ENCODE assay signal across 15 cellular contexts in the genomic region with DNA sequence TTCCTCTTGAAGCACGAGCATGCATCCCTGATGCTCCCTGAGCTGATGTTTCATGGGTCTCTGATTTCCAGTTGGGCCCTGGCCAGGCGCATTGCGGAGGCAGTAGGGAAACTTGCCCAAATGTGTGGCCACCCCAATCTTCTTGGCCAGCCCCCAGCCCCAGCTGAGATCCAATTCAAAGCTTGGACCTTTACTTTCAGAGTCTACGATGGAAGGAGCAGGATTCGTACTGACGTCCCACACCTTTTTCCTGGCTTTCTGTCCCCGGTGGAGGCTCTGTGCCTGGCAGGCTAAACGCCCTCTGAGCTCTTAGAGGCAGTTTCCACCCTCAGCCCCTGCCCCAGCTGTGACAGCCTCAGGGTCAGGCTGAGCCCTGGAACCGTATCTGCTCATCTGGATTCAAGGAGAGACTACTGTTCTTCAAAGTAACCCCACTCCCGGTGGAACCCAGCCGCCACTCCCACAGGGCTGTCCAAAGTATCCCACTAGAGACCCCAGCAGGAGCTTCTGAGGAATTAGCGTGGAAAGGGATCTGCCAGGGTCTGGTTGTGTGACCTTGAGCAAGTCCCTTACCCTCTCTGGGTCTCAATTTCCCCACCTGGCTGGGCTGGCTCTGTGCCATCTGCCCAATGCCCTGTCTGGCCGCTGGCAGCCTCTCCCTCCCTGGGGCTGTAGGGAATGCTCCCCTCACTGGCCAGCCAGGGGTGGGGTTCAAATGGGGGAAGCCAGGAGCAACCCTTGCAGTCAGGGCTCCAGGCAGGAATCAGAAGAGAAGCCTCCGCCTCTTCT. TPM values are rescaled to one million over a fixed set of nuclear protein-coding genes. Genes with fewer than 3 reads are reported as not detected.
DNase-seq lines count a peak whose midpoint lies in the region; ATAC-seq, FAIRE-seq and TF ChIP-seq lines count a peak whose summit lies in the region.
"Had no signal": no experiment of that assay in that cellular context is flagged by ENCODE, and none has a peak within 500 bp of the region (broad histone marks: within the 10 kb centered on the region; RNA-seq: fewer than 3 reads in every experiment).

No MANE protein-coding gene starts in this region.

- FAIRE-seq in bronchial epithelial cell (lab: Jason Lieb, UNC) = no peak
- FAIRE-seq: GM18507 had no signal

- no peak overlapping the region for H3K27ac Mint-ChIP-seq in T-helper 2 cell treated with Interferon-gamma antibody and Interleukin-4, amounts not matched to agents 5 μg/mL and 100 μg/mL, for 36 hours
- H3K27ac Mint-ChIP-seq in activated CD4-positive, alpha-beta memory T cell treated with anti-CD3 and anti-CD28 coated beads for 36 hours = no peak overlapping the region

- no peak for ATAC-seq in HG03108 (IDR thresholded peaks at IDR 0.05; ENCODE audit: unreplicated experiment)

- intact Hi-C loops in lower leg skin (cut with DNase I; ENCODE audit: low total_unique reads) = loop anchor here (10.0 kb wide), 2 partner anchors 179 to 649 kb away; a partner anchor contains a TSS
- intact Hi-C loops in vagina (cut with DNase I) = loop anchor here (2.0 kb wide), 2 partner anchors 45 to 179 kb away; no protein-coding TSS in a partner anchor
- intact Hi-C loops in activated CD4-positive, alpha-beta memory T cell treated with anti-CD3 and anti-CD28 coated beads for 36 hours (cut with micrococcal nuclease) = no loop called here

- peaks cover 50% of the 10 kb centered on the region for H3K4me1 Mint-ChIP-seq in T-helper 2 cell treated with Interferon-gamma antibody and Interleukin-4, amounts not matched to agents 5 μg/mL and 100 μg/mL, for 36 hours (ENCODE audit: low read depth)
- H3K4me1 Mint-ChIP-seq in activated CD4-positive, alpha-beta memory T cell treated with anti-CD3 and anti-CD28 coated beads for 36 hours (ENCODE audit: low read depth) = peaks cover 9% of the 10 kb centered on the region

- H3K9me3 Mint-ChIP-seq in T-helper 2 cell treated with Interferon-gamma antibody and Interleukin-4, amounts not matched to agents 5 μg/mL and 100 μg/mL, for 36 hours = peaks cover 3% of the 10 kb centered on the region
- peaks cover 2% of the 10 kb centered on the region for H3K9me3 Mint-ChIP-seq in activated CD4-positive, alpha-beta memory T cell treated with anti-CD3 and anti-CD28 coated beads for 36 hours

- H3K36me3 Mint-ChIP-seq in T-helper 2 cell treated with Interferon-gamma antibody and Interleukin-4, amounts not matched to agents 5 μg/mL and 100 μg/mL, for 36 hours (ENCODE audit: low read depth) = peaks cover 3% of the 10 kb centered on the region
- H3K36me3 Mint-ChIP-seq in activated CD4-positive, alpha-beta memory T cell treated with anti-CD3 and anti-CD28 coated beads for 36 hours = no peaks in the 10 kb centered on the region

- H3K36me3 ChIP-seq in bronchial epithelial cell (ENCODE audit: control insufficient read depth, insufficient read depth, low read length) = no peaks in the 10 kb centered on the region
- H3K36me3 ChIP-seq in vagina = no peaks in the 10 kb centered on the region
- H3K36me3 ChIP-seq: thoracic aorta had no signal

- H3K27ac ChIP-seq in vagina = peak overlapping the region; percentile 42
- H3K27ac ChIP-seq: epithelial cell of prostate, thoracic aorta had no signal

- CTCF ChIA-PET in activated CD4-positive, alpha-beta memory T cell treated with anti-CD3 and anti-CD28 coated beads for 36 hours (lab: Charles Lee) = interaction anchor here (1.1 to 4.0 kb wide), 3 partner anchors 175 to 649 kb away, joined by 3 to 77 read pairs (median 11); no protein-coding TSS in a partner anchor

- H3K27me3 Mint-ChIP-seq in T-helper 2 cell treated with Interferon-gamma antibody and Interleukin-4, amounts not matched to agents 5 μg/mL and 100 μg/mL, for 36 hours (ENCODE audit: low read depth) = peaks cover 36% of the 10 kb centered on the region
- peaks cover 23% of the 10 kb centered on the region for H3K27me3 Mint-ChIP-seq in activated CD4-positive, alpha-beta memory T cell treated with anti-CD3 and anti-CD28 coated beads for 36 hours

- H3K4me1 ChIP-seq in vagina = peaks cover 45% of the 10 kb centered on the region

- POLR2A ChIA-PET in activated CD4-positive, alpha-beta memory T cell treated with anti-CD3 and anti-CD28 coated beads for 36 hours (lab: Charles Lee) = no interaction called here

- no peak overlapping the region for H3K4me3 ChIP-seq in bronchial epithelial cell (ENCODE audit: low read depth, low read length)
- H3K4me3 ChIP-seq in lower leg skin (ENCODE audit: low read depth, poor library complexity, severe bottlenecking) = no peak overlapping the region
- no peak overlapping the region for H3K4me3 ChIP-seq in vagina
- H3K4me3 ChIP-seq: thoracic aorta had no signal

- 27 to 50% methylated on average over 12 to 14 of the region's 14 CpGs for WGBS in lower leg skin, 2 donors

- DNase-seq in T-helper 2 cell treated with Interferon-gamma antibody and Interleukin-4, amounts not matched to agents 5 μg/mL and 100 μg/mL, for 36 hours (ENCODE audit: low spot score) = no peak
- no peak for DNase-seq in T-helper 2 cell
- DNase-seq in bronchial epithelial cell (ENCODE audit: low read depth) = no peak
- peak; percentile 66 to 96 for DNase-seq in lower leg skin (ENCODE audit: low spot score in 2 of 2)
- no peak for DNase-seq in vagina (ENCODE audit: extremely low spot score in 2 of 2)
- DNase-seq in stimulated activated CD4-positive, alpha-beta T cell treated with anti-CD3 and anti-CD28 coated beads, Interleukin-12 subunit alpha, Interleukin-12 subunit beta, amount 100 ng/mL, for 4 hours = no peak
- DNase-seq in activated CD4-positive, alpha-beta memory T cell treated with anti-CD3 and anti-CD28 coated beads for 36 hours = no peak
- DNase-seq: activated naive CD4-positive, alpha-beta T cell; AML-193; NCI-H748 treated with DMSO at 0.1 percent for 48 hours; stimulated activated CD4-positive, alpha-beta T cell treated with anti-CD3 and anti-CD28 coated beads, Interleukin-2, amount 100 ng/mL, for 24 hours had no signal

- peaks cover 4% of the 10 kb centered on the region for H3K27me3 ChIP-seq in bronchial epithelial cell (ENCODE audit: control insufficient read depth, insufficient read depth, low read length)
- no peaks in the 10 kb centered on the region for H3K27me3 ChIP-seq in vagina

- TF ChIP-seq POLR2A in lower leg skin (IDR thresholded peaks at IDR 0.05) (no peak), vagina (IDR thresholded peaks at IDR 0.05) (no peak)

- peak overlapping the region; percentile 37 for H3K4me3 Mint-ChIP-seq in T-helper 2 cell treated with Interferon-gamma antibody and Interleukin-4, amounts not matched to agents 5 μg/mL and 100 μg/mL, for 36 hours
- H3K4me3 Mint-ChIP-seq in activated CD4-positive, alpha-beta memory T cell treated with anti-CD3 and anti-CD28 coated beads for 36 hours = no peak overlapping the region

- H3K9me3 ChIP-seq in vagina = no peaks in the 10 kb centered on the region
- H3K9me3 ChIP-seq: thoracic aorta had no signal

- peak; percentile 34 for TF ChIP-seq CTCF in bronchial epithelial cell (IDR thresholded peaks at IDR 0.05; ENCODE audit: insufficient read depth, low read length, severe bottlenecking)
- no peak for TF ChIP-seq CTCF in lower leg skin (IDR thresholded peaks at IDR 0.05)
- no peak for TF ChIP-seq CTCF in vagina (IDR thresholded peaks at IDR 0.05)

RNA-seq across cellular contexts. Expression of a gene that starts 37.3 kb away (rescaled TPM):
- total RNA-seq in bronchial epithelial cell (not detected in 2 replicates), lower leg skin (under 1 TPM in 1 of 4 donors, not detected in 3; 0.10 TPM), vagina (not detected)
- total RNA-seq in activated CD4-positive, alpha-beta memory T cell treated with anti-CD3 and anti-CD28 coated beads for 36 hours = not detected
- total RNA-seq: thoracic aorta had no signal

RNA-seq across cellular contexts. Expression of a gene that starts 55.7 kb away (rescaled TPM):
- not detected in 2 replicates for total RNA-seq in bronchial epithelial cell
- total RNA-seq in lower leg skin = 10 to 100 TPM in 1 of 4 donors, 1 to 10 TPM in 1, under 1 TPM in 2; 0.08 to 21.0 (median 0.63) TPM
- total RNA-seq in vagina = not detected
- not detected for total RNA-seq in activated CD4-positive, alpha-beta memory T cell treated with anti-CD3 and anti-CD28 coated beads for 36 hours

Comparison
In these comparisons a context has a peak if more than half of its experiments do, and no peak if none do; other contexts are left out.
1. DNase-seq: peak in lower leg skin (2 of 2); none in T-helper 2 cell treated with Interferon-gamma antibody and Interleukin-4, amounts not matched to agents 5 μg/mL and 100 μg/mL, for 36 hours (single experiment), T-helper 2 cell (0 of 5), bronchial epithelial cell (single experiment), vagina (0 of 2), stimulated activated CD4-positive, alpha-beta T cell treated with anti-CD3 and anti-CD28 coated beads, Interleukin-12 subunit alpha, Interleukin-12 subunit beta, amount 100 ng/mL, for 4 hours (single experiment) and activated CD4-positive, alpha-beta memory T cell treated with anti-CD3 and anti-CD28 coated beads for 36 hours (single experiment).